In genomic region chr14:102314242-102315011, GRCh38 we compare ENCODE assay signal across 1 cellular context.
TF ChIP-seq lines count a peak whose summit lies in the region.

No MANE protein-coding gene starts in this region.

TF ChIP-seq in HepG2, 621 proteins besides CTCF, POLR2A, EP300 and RAD21 (continued from another document and continues in another):
- TF ChIP-seq GPBP1L1 (CRISPR knock-in tag; IDR thresholded peaks at IDR 0.05) (no peak), IKZF5 (CRISPR knock-in tag; IDR thresholded peaks at IDR 0.05) (no peak; the same call in 1 of the 2 replicates), LCORL (IDR thresholded peaks at IDR 0.05) (no peak), LCORL (CRISPR knock-in tag; IDR thresholded peaks at IDR 0.05) (0 out of 2 replicates have a peak, but pooled peaks have one; percentile 65), ARNTL (CRISPR knock-in tag; IDR thresholded peaks at IDR 0.05) (peak; percentile 91), ZNF530 (CRISPR knock-in tag; IDR thresholded peaks at IDR 0.05; ENCODE audit: low read depth) (no peak), ZNF639 (CRISPR knock-in tag; conservative IDR thresholded peaks at IDR 0.05) (no peak; the same call in 1 of the 2 replicates), ZNF879 (CRISPR knock-in tag; IDR thresholded peaks at IDR 0.05) (no peak), YY1 (IDR thresholded peaks at IDR 0.05; ENCODE audit: insufficient read depth, insufficient replicate concordance, low read depth, low read length) (peak; percentile 54), MYPOP (CRISPR knock-in tag; IDR thresholded peaks at IDR 0.05) (peak; percentile 82), ZNF776 (CRISPR knock-in tag; IDR thresholded peaks at IDR 0.05) (peak; percentile 47; the same call in 1 of the 2 replicates), ZSCAN25 (CRISPR knock-in tag; IDR thresholded peaks at IDR 0.05) (peak; percentile 98), NFATC3 (CRISPR knock-in tag; IDR thresholded peaks at IDR 0.05) (0 out of 2 replicates have a peak, but pooled peaks have one; percentile 63), DNMT1 (CRISPR knock-in tag; IDR thresholded peaks at IDR 0.05) (no peak), ZNF276 (CRISPR knock-in tag; IDR thresholded peaks at IDR 0.05; ENCODE audit: low read depth) (no peak), ZHX1 (CRISPR knock-in tag; IDR thresholded peaks at IDR 0.05; ENCODE audit: low read depth) (no peak), ATF7-NPFF (CRISPR knock-in tag; IDR thresholded peaks at IDR 0.05; ENCODE audit: low read depth) (no peak), CBX1 (IDR thresholded peaks at IDR 0.05; ENCODE audit: low read depth) (no peak), THYN1 (CRISPR knock-in tag; IDR thresholded peaks at IDR 0.05; ENCODE audit: borderline replicate concordance, low read depth) (no peak), ZNF468 (CRISPR knock-in tag; IDR thresholded peaks at IDR 0.05) (no peak), RBAK (CRISPR knock-in tag; IDR thresholded peaks at IDR 0.05) (no peak), MEIS1 (CRISPR knock-in tag; IDR thresholded peaks at IDR 0.05; ENCODE audit: borderline replicate concordance) (no peak; the same call in 1 of the 2 replicates), RNF2 (conservative IDR thresholded peaks at IDR 0.05; ENCODE audit: low read depth) (no peak; the same call in 1 of the 2 replicates), ZNF253 (CRISPR knock-in tag; IDR thresholded peaks at IDR 0.05; ENCODE audit: borderline replicate concordance) (no peak), IRX3 (CRISPR knock-in tag; IDR thresholded peaks at IDR 0.05; ENCODE audit: borderline replicate concordance, low read depth) (no peak), ZSCAN29 (CRISPR knock-in tag; conservative IDR thresholded peaks at IDR 0.05) (peak; percentile 33; the same call in 1 of the 2 replicates), XBP1 (CRISPR knock-in tag; IDR thresholded peaks at IDR 0.05) (no peak), ATRX (CRISPR knock-in tag; IDR thresholded peaks at IDR 0.05; ENCODE audit: borderline replicate concordance) (no peak), ATF6 (CRISPR knock-in tag; conservative IDR thresholded peaks at IDR 0.05) (no peak), TOPORS (CRISPR knock-in tag; IDR thresholded peaks at IDR 0.05) (no peak), ARID4A (CRISPR knock-in tag; IDR thresholded peaks at IDR 0.05; ENCODE audit: borderline replicate concordance) (peak; percentile 86; the same call in 1 of the 2 replicates), ZXDC (CRISPR knock-in tag; IDR thresholded peaks at IDR 0.05) (peak; percentile 57; the same call in 1 of the 2 replicates), KDM1A (CRISPR knock-in tag; IDR thresholded peaks at IDR 0.05) (0 out of 2 replicates have a peak, but pooled peaks have one; percentile 26), CEBPB (IDR thresholded peaks at IDR 0.05; ENCODE audit: borderline replicate concordance, low read depth, low read length) (no peak), PRPF4 (IDR thresholded peaks at IDR 0.05; ENCODE audit: low read depth, low read length, poor library complexity, severe bottlenecking) (no peak), SATB2 (CRISPR knock-in tag; IDR thresholded peaks at IDR 0.05) (peak; percentile 68; the same call in 1 of the 2 replicates), ZSCAN5A (CRISPR knock-in tag; IDR thresholded peaks at IDR 0.05; ENCODE audit: borderline replicate concordance) (no peak), ZNF274 (CRISPR knock-in tag; IDR thresholded peaks at IDR 0.05) (peak; percentile 50), ZNF33A (CRISPR knock-in tag; IDR thresholded peaks at IDR 0.05; ENCODE audit: borderline replicate concordance) (peak; percentile 51; the same call in 1 of the 2 replicates), ZNF550 (CRISPR knock-in tag; IDR thresholded peaks at IDR 0.05; ENCODE audit: borderline replicate concordance) (no peak), PCBP2 (optimal IDR thresholded peaks at IDR 0.05; ENCODE audit: low read depth, low read length, poor library complexity, severe bottlenecking) (no peak), MBNL3 (CRISPR knock-in tag; conservative IDR thresholded peaks at IDR 0.05) (no peak)
